Comparison of ENCODE assay signal across 8 cellular contexts in genomic region chr4:98996056-98996941, GRCh38. TPM values are rescaled to one million over a fixed set of nuclear protein-coding genes. Genes with fewer than 3 reads are reported as not detected.
DNase-seq lines count a peak whose midpoint lies in the region; ATAC-seq and TF ChIP-seq lines count a peak whose summit lies in the region.

No MANE protein-coding gene starts in this region.

- peaks cover 34% of the 10 kb centered on the region for H4K20me1 ChIP-seq in OCI-LY3 (ENCODE audit: insufficient read depth, low read length)

- peaks cover 57% of the 10 kb centered on the region for H3K79me2 ChIP-seq in OCI-LY3 (ENCODE audit: low read length)

- peaks cover under 1% of the 10 kb centered on the region for H3K27me3 Mint-ChIP-seq in brain
- H3K27me3 Mint-ChIP-seq in immature natural killer cell (ENCODE audit: low read depth in 3 of 3): peaks cover 0 to 7% (median 3%) of the 10 kb centered on the region in 3 donors

- DNase-seq in ACHN (peak; percentile 61), immature natural killer cell (no peak), 8988T (no peak)
- peak; percentile 7 to 10 for DNase-seq in stimulated activated CD4-positive, alpha-beta T cell treated with anti-CD3 and anti-CD28 coated beads, Interleukin-15, amount 100 ng/mL, for 48 hours (ENCODE audit: low read depth in 2 of 2)

- H3K4me1 Mint-ChIP-seq in brain (peaks cover 25% of the 10 kb centered on the region), immature natural killer cell (peaks cover 37 to 46% of the 10 kb centered on the region in 2 donors)

- peak overlapping the region; percentile 73 for H3K27ac ChIP-seq in OCI-LY3 (ENCODE audit: low read length)

- no peaks in the 10 kb centered on the region for H3K9me3 ChIP-seq in OCI-LY3 (ENCODE audit: insufficient read depth, low read length)

- peak overlapping the region; percentile 87 for H3K4me2 ChIP-seq in OCI-LY3 (ENCODE audit: low read length)

- in situ Hi-C loops in ACHN (cut with HindIII; ENCODE audit: low pct_ligation_motif_present, low pct_unique_long_range_greater_than_20kb, low sequenced_read_pairs): no loop called here

- ATAC-seq in GM18498 (IDR thresholded peaks at IDR 0.05; ENCODE audit: unreplicated experiment) (peak; percentile 27), HG03175 (IDR thresholded peaks at IDR 0.05; ENCODE audit: unreplicated experiment) (peak; percentile 19)

- peak overlapping the region; percentile 88 for H3K4me3 ChIP-seq in OCI-LY3 (ENCODE audit: low read length)

- no peaks in the 10 kb centered on the region for H3K27me3 ChIP-seq in OCI-LY3 (ENCODE audit: low read depth, low read length)

- H3K9me3 Mint-ChIP-seq in brain: peaks cover 0 to 6% (median 0%) of the 10 kb centered on the region in 5 experiments
- H3K9me3 Mint-ChIP-seq in immature natural killer cell: no peaks in the 10 kb centered on the region

- H3K4me3 Mint-ChIP-seq in brain: peak overlapping the region; percentile 83 to 87 (median 85)
- H3K4me3 Mint-ChIP-seq in immature natural killer cell: peak overlapping the region; percentile 70 to 87 (median 80)

- TF ChIP-seq CTCF in OCI-LY3 (IDR thresholded peaks at IDR 0.05; ENCODE audit: low read depth, low read length) (no peak), brain (conservative IDR thresholded peaks at IDR 0.05) (no peak)

- H3K4me1 ChIP-seq in OCI-LY3 (ENCODE audit: low read length): peaks cover 13% of the 10 kb centered on the region

- H3K27ac Mint-ChIP-seq in brain (peak overlapping the region; percentile 9 to 83 (median 40)), immature natural killer cell (peak overlapping the region; percentile 45 to 85 (median 74))

- peaks cover 26% of the 10 kb centered on the region for H3K36me3 Mint-ChIP-seq in brain
- no peaks in the 10 kb centered on the region for H3K36me3 Mint-ChIP-seq in immature natural killer cell

- H3K9ac ChIP-seq in OCI-LY3 (ENCODE audit: low read length): peak overlapping the region; percentile 88

- H2AFZ ChIP-seq in OCI-LY3 (ENCODE audit: low read depth, low read length): no peak overlapping the region

- H3K36me3 ChIP-seq in OCI-LY3 (replicated peaks; ENCODE audit: low read depth, low read length): no peaks in the 10 kb centered on the region

RNA-seq across cellular contexts. Expression of gene METAP1, which starts 0.8 kb away (rescaled TPM):
- polyA plus RNA-seq in brain (ENCODE audit: insufficient read depth, low read depth, low replicate concordance): 16.3 TPM
- 10 to 100 TPM; 25.6 to 42.1 (median 30.6) TPM for polyA plus RNA-seq in immature natural killer cell

Comparison
In these comparisons a context has a peak if more than half of its experiments do, and no peak if none do; other contexts are left out.
1. DNase-seq: peak in ACHN (single experiment) and stimulated activated CD4-positive, alpha-beta T cell treated with anti-CD3 and anti-CD28 coated beads, Interleukin-15, amount 100 ng/mL, for 48 hours (2 of 2); none in immature natural killer cell (0 of 3) and 8988T (single experiment).